15 cellular contexts compared by ENCODE assay signal in the genomic region with DNA sequence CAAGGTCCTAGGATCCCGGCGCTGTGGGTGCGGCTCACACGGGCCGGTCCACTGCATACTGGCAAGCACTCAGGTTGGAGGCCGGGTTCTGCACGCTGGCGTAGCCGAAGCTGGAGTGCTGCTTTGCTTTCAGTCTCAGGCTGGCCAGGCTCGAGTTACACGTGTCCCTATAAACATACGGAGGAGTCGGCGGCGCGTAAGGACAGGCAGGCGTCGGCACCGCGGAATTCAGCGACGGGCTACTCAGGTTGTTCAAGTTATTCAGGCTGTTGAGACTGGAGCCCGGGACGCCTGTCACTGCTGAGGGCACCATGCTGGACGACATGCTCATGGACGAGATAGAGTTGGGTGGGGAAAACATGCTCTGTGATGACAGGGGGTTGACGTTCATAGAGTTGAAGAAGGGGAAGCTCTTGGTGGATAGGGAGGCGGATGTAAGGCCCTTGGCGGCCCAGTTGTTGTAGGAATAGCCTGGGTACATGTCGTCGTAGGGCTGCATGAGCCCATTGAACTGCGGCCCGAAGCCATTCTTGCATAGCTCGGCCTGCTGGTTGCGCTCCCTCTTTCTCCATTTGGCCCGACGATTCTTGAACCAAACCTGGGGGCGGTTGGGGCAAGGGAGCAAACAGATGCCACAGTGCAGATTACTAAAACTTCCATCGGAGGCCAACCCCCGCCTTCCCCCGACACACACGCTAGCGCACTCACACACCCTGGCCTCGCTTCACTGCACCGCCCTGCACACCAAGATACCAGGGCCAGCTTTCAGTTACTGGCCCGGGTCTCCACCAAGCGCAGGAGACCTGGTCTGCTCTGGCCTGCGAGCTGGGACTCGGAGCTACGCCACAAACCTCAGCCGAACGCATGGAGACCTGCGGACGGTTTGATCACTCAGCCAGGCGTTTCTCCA. TPM values are rescaled to one million over a fixed set of nuclear protein-coding genes. Genes with fewer than 3 reads are reported as not detected.
DNase-seq lines count a peak whose midpoint lies in the region; ATAC-seq and TF ChIP-seq lines count a peak whose summit lies in the region.
"Had no signal": no experiment of that assay in that cellular context is flagged by ENCODE, and none has a peak within 500 bp of the region (broad histone marks: within the 10 kb centered on the region; RNA-seq: fewer than 3 reads in every experiment).

No MANE protein-coding gene starts in this region.

- H3K4me3 ChIP-seq in Peyer's patch = peak overlapping the region in 2 of 4 donors; percentile 57 to 74
- H3K4me3 ChIP-seq in iPS-15b (ENCODE audit: low read depth, low read length) = peak overlapping the region; percentile 40
- H3K4me3 ChIP-seq in psoas muscle = peak overlapping the region; percentile 75
- H3K4me3 ChIP-seq: sigmoid colon had no signal

- peak overlapping the region in 2 of 4 donors; percentile 61 to 82 for H3K27ac ChIP-seq in Peyer's patch
- H3K27ac ChIP-seq in psoas muscle = peak overlapping the region; percentile 99

- TF ChIP-seq CTCF in Peyer's patch (IDR thresholded peaks at IDR 0.05) (no peak), psoas muscle (IDR thresholded peaks at IDR 0.05) (no peak)

- H3K27me3 ChIP-seq in Peyer's patch (peaks cover 3 to 31% of the 10 kb centered on the region in 2 donors), iPS-15b (ENCODE audit: control insufficient read depth, insufficient read depth, low read length) (peaks cover 94% of the 10 kb centered on the region), psoas muscle (ENCODE audit: insufficient read depth in 3 of 3, low read length in 2 of 3) (peaks cover 0 to 28% (median 1%) of the 10 kb centered on the region in 3 donors)

- 19 to 25% (median 23%) methylated on average over 53 to 55 of the region's 55 CpGs for WGBS in psoas muscle, 3 donors

- TF ChIP-seq POLR2A in Peyer's patch (IDR thresholded peaks at IDR 0.05) = peak; percentile 58 to 59

- intact Hi-C loops in psoas muscle (cut with DNase I) = no loop called here

- H3K36me3 ChIP-seq in Peyer's patch (no peaks in the 10 kb centered on the region), iPS-15b (ENCODE audit: control insufficient read depth, insufficient read depth, low read length) (no peaks in the 10 kb centered on the region), psoas muscle (ENCODE audit: insufficient read depth in 1 of 2, low read depth in 1 of 2) (no peaks in the 10 kb centered on the region)
- H3K36me3 ChIP-seq: sigmoid colon had no signal

- H3K4me1 ChIP-seq in Peyer's patch = peaks cover 0 to 24% (median 4%) of the 10 kb centered on the region in 4 donors
- H3K4me1 ChIP-seq in iPS-15b (ENCODE audit: control insufficient read depth, insufficient read depth, low read length) = peaks cover 5% of the 10 kb centered on the region
- H3K4me1 ChIP-seq in psoas muscle = peaks cover 7% of the 10 kb centered on the region

- DNase-seq in NCI-H1105 treated with DMSO at 0.1 percent for 48 hours (lab: John Stamatoyannopoulos, UW) (peak; percentile 5), NCI-H1105 (lab: John Stamatoyannopoulos, UW) (no peak), Peyer's patch (peak in 2 of 3 donors; percentile 73 to 85), psoas muscle (peak; percentile 79 to 92), hippocampal formation (lab: John Stamatoyannopoulos, UW) (no peak)
- DNase-seq in activated effector memory CD4-positive, alpha-beta T cell treated with Interleukin-2 at 50 U/mL for 16 hours = no peak
- DNase-seq: 8988T, activated T-cell treated with anti-CD3 and anti-CD28 coated beads for 4 hours, caudate nucleus, DMS 273 treated with DMSO at 0.1 percent for 48 hours, mammary epithelial cell, NCI-H146, sigmoid colon had no signal

- peak; percentile 48 to 66 (median 61) for ATAC-seq in psoas muscle
- ATAC-seq in GM19395 (IDR thresholded peaks at IDR 0.05; ENCODE audit: unreplicated experiment) = no peak

- peaks cover 0 to 8% (median 0%) of the 10 kb centered on the region in 4 donors for H3K9me3 ChIP-seq in Peyer's patch
- no peaks in the 10 kb centered on the region for H3K9me3 ChIP-seq in iPS-15b (ENCODE audit: control insufficient read depth, insufficient read depth, low read length)
- H3K9me3 ChIP-seq in psoas muscle = no peaks in the 10 kb centered on the region
- H3K9me3 ChIP-seq: sigmoid colon had no signal

- no peak overlapping the region for H3K9ac ChIP-seq in iPS-15b (ENCODE audit: low read depth, low read length)

RNA-seq across cellular contexts. Expression of a gene that starts 4.5 kb away (rescaled TPM):
- total RNA-seq in Peyer's patch (10 to 100 TPM in 3 of 4 donors, 1 to 10 TPM in 1; 6.6 to 31.8 (median 24.6) TPM), psoas muscle (10 to 100 TPM; 15.7 to 57.9 (median 43.6) TPM)
- 10 to 100 TPM; 12.4 to 66.3 (median 54.2) TPM for polyA plus RNA-seq in psoas muscle

Comparison
In these comparisons a context has a peak if more than half of its experiments do, and no peak if none do; other contexts are left out.
1. DNase-seq: peak in NCI-H1105 treated with DMSO at 0.1 percent for 48 hours (single experiment), Peyer's patch (2 of 3) and psoas muscle (2 of 2); none in NCI-H1105 (single experiment), activated effector memory CD4-positive, alpha-beta T cell treated with Interleukin-2 at 50 U/mL for 16 hours (single experiment) and hippocampal formation (0 of 2).